10 cellular contexts compared by ENCODE assay signal in genomic region chr18:77099501-77100370, GRCh38. TPM values are rescaled to one million over a fixed set of nuclear protein-coding genes. Genes with fewer than 3 reads are reported as not detected.
DNase-seq lines count a peak whose midpoint lies in the region; ATAC-seq and TF ChIP-seq lines count a peak whose summit lies in the region.
"Had no signal": no experiment of that assay in that cellular context is flagged by ENCODE, and none has a peak within 500 bp of the region (broad histone marks: within the 10 kb centered on the region; RNA-seq: fewer than 3 reads in every experiment).

No MANE protein-coding gene starts in this region.

- TF ChIP-seq CTCF in heart right ventricle (IDR thresholded peaks at IDR 0.05) (no peak), heart left ventricle (IDR thresholded peaks at IDR 0.05) (no peak), PC-3 (conservative IDR thresholded peaks at IDR 0.05; ENCODE audit: low read depth, low read length) (no peak), upper lobe of left lung (IDR thresholded peaks at IDR 0.05) (no peak)

- H3K79me2 ChIP-seq in PC-3 (ENCODE audit: low read length) = peaks cover 10% of the 10 kb centered on the region

- H3K36me3 ChIP-seq in heart right ventricle (peaks cover 0 to 20% (median 0%) of the 10 kb centered on the region in 9 donors), heart left ventricle (peaks cover 0 to 19% (median 0%) of the 10 kb centered on the region in 9 donors), PC-3 (ENCODE audit: low read depth, low read length) (peaks cover 30% of the 10 kb centered on the region), upper lobe of left lung (peaks cover 0 to 15% (median 3%) of the 10 kb centered on the region in 4 donors)

- POLR2A ChIA-PET in PC-3 (lab: Charles Lee; ENCODE audit: unreplicated experiment) = no interaction called here

- H3K27me3 ChIP-seq in heart right ventricle = peaks cover 0 to 9% (median 0%) of the 10 kb centered on the region in 7 donors
- no peaks in the 10 kb centered on the region for H3K27me3 ChIP-seq in heart left ventricle
- no peaks in the 10 kb centered on the region for H3K27me3 ChIP-seq in PC-3 (ENCODE audit: low read length)
- H3K27me3 ChIP-seq in upper lobe of left lung = no peaks in the 10 kb centered on the region

- H3K4me2 ChIP-seq in PC-3 (ENCODE audit: low read length) = no peak overlapping the region

- no peaks in the 10 kb centered on the region for H3K9me2 ChIP-seq in PC-3 (replicated peaks; ENCODE audit: low read length)

- peak overlapping the region; percentile 63 for H3K27ac Mint-ChIP-seq in dendritic cell treated with granulocyte-macrophage colony-stimulating factor and Interleukin-4, amounts not matched to agents 40 ng/mL and 50 ng/mL, for 4 days

- no peaks in the 10 kb centered on the region for H4K20me1 ChIP-seq in PC-3 (ENCODE audit: low read length)

- CTCF ChIA-PET in PC-3 (lab: Charles Lee) = no interaction called here

- H3K9me3 ChIP-seq in heart right ventricle = no peaks in the 10 kb centered on the region
- H3K9me3 ChIP-seq in heart left ventricle = no peaks in the 10 kb centered on the region
- H3K9me3 ChIP-seq in PC-3 (ENCODE audit: low read length) = no peaks in the 10 kb centered on the region
- H3K9me3 ChIP-seq in upper lobe of left lung = no peaks in the 10 kb centered on the region

- 64 to 69% methylated on average over 21 of the region's 21 CpGs for WGBS in heart right ventricle, 2 donors
- WGBS in heart left ventricle, 4 donors = 61 to 67% (median 64%) methylated on average over 17 to 21 of the region's 21 CpGs
- WGBS in upper lobe of left lung, 2 donors = 72 to 79% methylated on average over 21 of the region's 21 CpGs

- H3K4me1 ChIP-seq in heart right ventricle (peaks cover 9 to 100% (median 77%) of the 10 kb centered on the region in 9 donors), heart left ventricle (peaks cover 0 to 99% (median 52%) of the 10 kb centered on the region in 12 donors), PC-3 (ENCODE audit: insufficient read depth, low read length) (peaks cover 46% of the 10 kb centered on the region), upper lobe of left lung (peaks cover 34 to 85% (median 51%) of the 10 kb centered on the region in 4 donors)

- H3K27me3 Mint-ChIP-seq in dendritic cell treated with granulocyte-macrophage colony-stimulating factor and Interleukin-4, amounts not matched to agents 40 ng/mL and 50 ng/mL, for 4 days = no peaks in the 10 kb centered on the region

- H3K9ac ChIP-seq in PC-3 (ENCODE audit: low read length) = no peak overlapping the region

- intact Hi-C loops in heart right ventricle (cut with DNase I) = loop anchor here in 1 of 10 donors (5.0 kb wide), 1 partner anchor 32 kb away; no protein-coding TSS in a partner anchor
- intact Hi-C loops in heart left ventricle (cut with DNase I) = no loop called here
- intact Hi-C loops in PC-3 (cut with micrococcal nuclease) = no loop called here
- intact Hi-C loops in dendritic cell treated with granulocyte-macrophage colony-stimulating factor and Interleukin-4, amounts not matched to agents 40 ng/mL and 50 ng/mL, for 4 days (cut with micrococcal nuclease) = loop anchor here (2.0 kb wide), 1 partner anchor 15 kb away; no protein-coding TSS in a partner anchor

- H2AFZ ChIP-seq in PC-3 (ENCODE audit: low read length) = no peak overlapping the region

- TF ChIP-seq EP300 in upper lobe of left lung (IDR thresholded peaks at IDR 0.05) = no peak

- peak overlapping the region in 6 of 10 donors; percentile 4 to 93 (median 36) for H3K27ac ChIP-seq in heart right ventricle
- H3K27ac ChIP-seq in heart left ventricle = peak overlapping the region in 4 of 12 donors; percentile 17 to 95 (median 64)
- peak overlapping the region; percentile 99 for H3K27ac ChIP-seq in PC-3 (ENCODE audit: low read length)
- H3K27ac ChIP-seq in upper lobe of left lung = peak overlapping the region; percentile 12 to 89 (median 36)

- peaks cover 11% of the 10 kb centered on the region for H3F3A ChIP-seq in PC-3 (ENCODE audit: low read length, unreplicated experiment)

- DNase-seq in heart right ventricle (no peak), heart left ventricle (no peak), PC-3 (no peak), upper lobe of left lung (peak in 1 of 2 donors; percentile 41), AG20443 (ENCODE audit: low spot score) (no peak), OCI-M2 (lab: John Stamatoyannopoulos, UW; ENCODE audit: unreplicated experiment) (no peak)
- DNase-seq: HCEC 1CT, NCI-H146 had no signal

- ATAC-seq in heart right ventricle (no peak), heart left ventricle (no peak), PC-3 (no peak), upper lobe of left lung (ENCODE audit: low FRiP score in 2 of 2) (no peak), HG02852 (IDR thresholded peaks at IDR 0.05; ENCODE audit: unreplicated experiment) (no peak)

- peaks cover 83% of the 10 kb centered on the region for H3K36me3 Mint-ChIP-seq in dendritic cell treated with granulocyte-macrophage colony-stimulating factor and Interleukin-4, amounts not matched to agents 40 ng/mL and 50 ng/mL, for 4 days (ENCODE audit: low read depth)

- no peak overlapping the region for H3K4me3 ChIP-seq in heart right ventricle
- no peak overlapping the region for H3K4me3 ChIP-seq in heart left ventricle
- H3K4me3 ChIP-seq in PC-3 (ENCODE audit: low read length) = no peak overlapping the region
- no peak overlapping the region for H3K4me3 ChIP-seq in upper lobe of left lung

- H3K4me3 Mint-ChIP-seq in dendritic cell treated with granulocyte-macrophage colony-stimulating factor and Interleukin-4, amounts not matched to agents 40 ng/mL and 50 ng/mL, for 4 days = peak overlapping the region; percentile 30

- no peaks in the 10 kb centered on the region for H3K9me3 Mint-ChIP-seq in dendritic cell treated with granulocyte-macrophage colony-stimulating factor and Interleukin-4, amounts not matched to agents 40 ng/mL and 50 ng/mL, for 4 days

- BruUV-seq in PC-3 (replicated peaks; lab: Mats Ljungman, UMichigan) = no TSS peak

- peaks cover 82% of the 10 kb centered on the region for H3K4me1 Mint-ChIP-seq in dendritic cell treated with granulocyte-macrophage colony-stimulating factor and Interleukin-4, amounts not matched to agents 40 ng/mL and 50 ng/mL, for 4 days (ENCODE audit: low read depth)

- TF ChIP-seq POLR2A in heart left ventricle (IDR thresholded peaks at IDR 0.05) (no peak), upper lobe of left lung (IDR thresholded peaks at IDR 0.05) (no peak)

RNA-seq across cellular contexts. Expression of gene MBP, which starts 32.8 kb away (rescaled TPM):
- 10 to 100 TPM; 18.4 to 70.8 (median 52.6) TPM for total RNA-seq in heart right ventricle
- polyA plus RNA-seq in heart right ventricle = 10 to 100 TPM in 1 of 2 donors, 1 to 10 TPM in 1; 3.0 to 11.5 TPM
- total RNA-seq in heart left ventricle = 10 to 100 TPM; 15.8 to 93.0 (median 38.8) TPM
- 10 to 100 TPM in 1 of 2 donors, 1 to 10 TPM in 1; 7.7 to 11.3 TPM for polyA plus RNA-seq in heart left ventricle
- 34.2 and 47.4 TPM in 2 replicates for total RNA-seq in PC-3 (2014; rRNA removed)
- total RNA-seq in upper lobe of left lung = 10 to 100 TPM; 55.5 to 87.6 (median 68.8) TPM
